1 cellular context compared by ENCODE assay signal in the genomic region with DNA sequence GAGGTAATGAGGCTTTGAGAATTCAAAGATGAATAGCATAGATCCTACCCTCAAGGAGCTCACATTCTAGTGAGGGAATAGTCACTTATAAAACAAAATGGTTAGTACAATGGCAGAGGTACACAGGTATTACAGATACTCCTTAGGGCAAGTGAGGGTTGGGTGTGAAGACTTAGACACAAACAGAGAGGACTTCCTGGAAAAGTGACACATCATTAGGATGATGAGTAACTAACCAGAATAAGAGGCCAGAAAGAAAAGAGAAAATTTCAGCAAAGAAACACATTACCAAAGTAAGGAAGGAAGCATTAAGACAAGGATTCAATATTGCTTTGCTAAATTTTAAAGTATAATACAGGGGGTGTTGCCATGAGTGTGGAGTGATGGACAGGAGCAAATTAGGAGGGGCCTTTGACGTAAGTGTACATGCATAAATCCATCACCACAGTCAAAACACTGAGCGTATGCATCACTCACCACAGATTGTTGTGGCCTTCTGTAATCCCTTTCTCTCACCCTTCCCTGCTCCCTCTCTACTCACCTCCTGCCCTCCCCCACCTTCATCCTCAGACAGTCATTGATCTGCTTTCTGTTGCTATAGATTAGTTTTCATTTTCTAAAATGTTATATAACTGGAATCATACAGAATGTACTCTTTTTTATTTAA.
TF ChIP-seq lines count a peak whose summit lies in the region.

No MANE protein-coding gene starts in this region.

TF ChIP-seq in K562, 482 proteins besides CTCF, POLR2A, EP300 and RAD21 (continued from another document and continues in another):
- TF ChIP-seq, protein P1, sequence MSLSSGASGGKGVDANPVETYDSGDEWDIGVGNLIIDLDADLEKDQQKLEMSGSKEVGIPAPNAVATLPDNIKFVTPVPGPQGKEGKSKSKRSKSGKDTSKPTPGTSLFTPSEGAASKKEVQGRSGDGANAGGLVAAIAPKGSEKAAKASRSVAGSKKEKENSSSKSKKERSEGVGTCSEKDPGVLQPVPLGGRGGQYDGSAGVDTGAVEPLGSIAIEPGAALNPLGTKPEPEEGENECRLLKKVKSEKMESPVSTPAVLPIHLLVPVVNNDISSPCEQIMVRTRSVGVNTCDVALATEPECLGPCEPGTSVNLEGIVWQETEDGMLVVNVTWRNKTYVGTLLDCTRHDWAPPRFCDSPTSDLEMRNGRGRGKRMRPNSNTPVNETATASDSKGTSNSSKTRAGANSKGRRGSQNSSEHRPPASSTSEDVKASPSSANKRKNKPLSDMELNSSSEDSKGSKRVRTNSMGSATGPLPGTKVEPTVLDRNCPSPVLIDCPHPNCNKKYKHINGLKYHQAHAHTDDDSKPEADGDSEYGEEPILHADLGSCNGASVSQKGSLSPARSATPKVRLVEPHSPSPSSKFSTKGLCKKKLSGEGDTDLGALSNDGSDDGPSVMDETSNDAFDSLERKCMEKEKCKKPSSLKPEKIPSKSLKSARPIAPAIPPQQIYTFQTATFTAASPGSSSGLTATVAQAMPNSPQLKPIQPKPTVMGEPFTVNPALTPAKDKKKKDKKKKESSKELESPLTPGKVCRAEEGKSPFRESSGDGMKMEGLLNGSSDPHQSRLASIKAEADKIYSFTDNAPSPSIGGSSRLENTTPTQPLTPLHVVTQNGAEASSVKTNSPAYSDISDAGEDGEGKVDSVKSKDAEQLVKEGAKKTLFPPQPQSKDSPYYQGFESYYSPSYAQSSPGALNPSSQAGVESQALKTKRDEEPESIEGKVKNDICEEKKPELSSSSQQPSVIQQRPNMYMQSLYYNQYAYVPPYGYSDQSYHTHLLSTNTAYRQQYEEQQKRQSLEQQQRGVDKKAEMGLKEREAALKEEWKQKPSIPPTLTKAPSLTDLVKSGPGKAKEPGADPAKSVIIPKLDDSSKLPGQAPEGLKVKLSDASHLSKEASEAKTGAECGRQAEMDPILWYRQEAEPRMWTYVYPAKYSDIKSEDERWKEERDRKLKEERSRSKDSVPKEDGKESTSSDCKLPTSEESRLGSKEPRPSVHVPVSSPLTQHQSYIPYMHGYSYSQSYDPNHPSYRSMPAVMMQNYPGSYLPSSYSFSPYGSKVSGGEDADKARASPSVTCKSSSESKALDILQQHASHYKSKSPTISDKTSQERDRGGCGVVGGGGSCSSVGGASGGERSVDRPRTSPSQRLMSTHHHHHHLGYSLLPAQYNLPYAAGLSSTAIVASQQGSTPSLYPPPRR (CRISPR knock-in tag; IDR thresholded peaks at IDR 0.05; ENCODE audit: borderline replicate concordance) = 0 out of 2 replicates have a peak, but pooled peaks have one; percentile 26
- no peak for TF ChIP-seq NR2F6 (CRISPR knock-in tag; IDR thresholded peaks at IDR 0.05)
- no peak for TF ChIP-seq ETS2 (tag; IDR thresholded peaks at IDR 0.05; ENCODE audit: borderline replicate concordance, poor library complexity, severe bottlenecking)
- TF ChIP-seq POLR3G (IDR thresholded peaks at IDR 0.05; ENCODE audit: extremely low read depth, insufficient read length, insufficient replicate concordance) = no peak
- TF ChIP-seq, protein P2, sequence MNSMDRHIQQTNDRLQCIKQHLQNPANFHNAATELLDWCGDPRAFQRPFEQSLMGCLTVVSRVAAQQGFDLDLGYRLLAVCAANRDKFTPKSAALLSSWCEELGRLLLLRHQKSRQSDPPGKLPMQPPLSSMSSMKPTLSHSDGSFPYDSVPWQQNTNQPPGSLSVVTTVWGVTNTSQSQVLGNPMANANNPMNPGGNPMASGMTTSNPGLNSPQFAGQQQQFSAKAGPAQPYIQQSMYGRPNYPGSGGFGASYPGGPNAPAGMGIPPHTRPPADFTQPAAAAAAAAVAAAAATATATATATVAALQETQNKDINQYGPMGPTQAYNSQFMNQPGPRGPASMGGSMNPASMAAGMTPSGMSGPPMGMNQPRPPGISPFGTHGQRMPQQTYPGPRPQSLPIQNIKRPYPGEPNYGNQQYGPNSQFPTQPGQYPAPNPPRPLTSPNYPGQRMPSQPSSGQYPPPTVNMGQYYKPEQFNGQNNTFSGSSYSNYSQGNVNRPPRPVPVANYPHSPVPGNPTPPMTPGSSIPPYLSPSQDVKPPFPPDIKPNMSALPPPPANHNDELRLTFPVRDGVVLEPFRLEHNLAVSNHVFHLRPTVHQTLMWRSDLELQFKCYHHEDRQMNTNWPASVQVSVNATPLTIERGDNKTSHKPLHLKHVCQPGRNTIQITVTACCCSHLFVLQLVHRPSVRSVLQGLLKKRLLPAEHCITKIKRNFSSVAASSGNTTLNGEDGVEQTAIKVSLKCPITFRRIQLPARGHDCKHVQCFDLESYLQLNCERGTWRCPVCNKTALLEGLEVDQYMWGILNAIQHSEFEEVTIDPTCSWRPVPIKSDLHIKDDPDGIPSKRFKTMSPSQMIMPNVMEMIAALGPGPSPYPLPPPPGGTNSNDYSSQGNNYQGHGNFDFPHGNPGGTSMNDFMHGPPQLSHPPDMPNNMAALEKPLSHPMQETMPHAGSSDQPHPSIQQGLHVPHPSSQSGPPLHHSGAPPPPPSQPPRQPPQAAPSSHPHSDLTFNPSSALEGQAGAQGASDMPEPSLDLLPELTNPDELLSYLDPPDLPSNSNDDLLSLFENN (IDR thresholded peaks at IDR 0.05; ENCODE audit: low read depth in 2 of 2, low read length in 2 of 2) = peak in 1 of 2 experiments; percentile 47; a peak in 1 of 4 replicates
- no peak for TF ChIP-seq RFX7 (CRISPR knock-in tag; IDR thresholded peaks at IDR 0.05)
- no peak for TF ChIP-seq ZNF79 (CRISPR knock-in tag; IDR thresholded peaks at IDR 0.05; ENCODE audit: low read depth)
- TF ChIP-seq NCOA2 (IDR thresholded peaks at IDR 0.05; ENCODE audit: partially characterized antibody in 2 of 2) = peak; percentile 55 to 73
- TF ChIP-seq, protein P3, sequence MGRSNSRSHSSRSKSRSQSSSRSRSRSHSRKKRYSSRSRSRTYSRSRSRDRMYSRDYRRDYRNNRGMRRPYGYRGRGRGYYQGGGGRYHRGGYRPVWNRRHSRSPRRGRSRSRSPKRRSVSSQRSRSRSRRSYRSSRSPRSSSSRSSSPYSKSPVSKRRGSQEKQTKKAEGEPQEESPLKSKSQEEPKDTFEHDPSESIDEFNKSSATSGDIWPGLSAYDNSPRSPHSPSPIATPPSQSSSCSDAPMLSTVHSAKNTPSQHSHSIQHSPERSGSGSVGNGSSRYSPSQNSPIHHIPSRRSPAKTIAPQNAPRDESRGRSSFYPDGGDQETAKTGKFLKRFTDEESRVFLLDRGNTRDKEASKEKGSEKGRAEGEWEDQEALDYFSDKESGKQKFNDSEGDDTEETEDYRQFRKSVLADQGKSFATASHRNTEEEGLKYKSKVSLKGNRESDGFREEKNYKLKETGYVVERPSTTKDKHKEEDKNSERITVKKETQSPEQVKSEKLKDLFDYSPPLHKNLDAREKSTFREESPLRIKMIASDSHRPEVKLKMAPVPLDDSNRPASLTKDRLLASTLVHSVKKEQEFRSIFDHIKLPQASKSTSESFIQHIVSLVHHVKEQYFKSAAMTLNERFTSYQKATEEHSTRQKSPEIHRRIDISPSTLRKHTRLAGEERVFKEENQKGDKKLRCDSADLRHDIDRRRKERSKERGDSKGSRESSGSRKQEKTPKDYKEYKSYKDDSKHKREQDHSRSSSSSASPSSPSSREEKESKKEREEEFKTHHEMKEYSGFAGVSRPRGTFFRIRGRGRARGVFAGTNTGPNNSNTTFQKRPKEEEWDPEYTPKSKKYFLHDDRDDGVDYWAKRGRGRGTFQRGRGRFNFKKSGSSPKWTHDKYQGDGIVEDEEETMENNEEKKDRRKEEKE (IDR thresholded peaks at IDR 0.05; ENCODE audit: borderline replicate concordance in 1 of 2, control insufficient read depth in 1 of 2, low read depth in 2 of 2, low read length in 1 of 2) = no peak
- TF ChIP-seq KLF13 (tag; IDR thresholded peaks at IDR 0.05; ENCODE audit: borderline replicate concordance, low read depth) = no peak
- no peak for TF ChIP-seq NFIX (CRISPR knock-in tag; IDR thresholded peaks at IDR 0.05; ENCODE audit: low read depth)
- TF ChIP-seq, protein P4, sequence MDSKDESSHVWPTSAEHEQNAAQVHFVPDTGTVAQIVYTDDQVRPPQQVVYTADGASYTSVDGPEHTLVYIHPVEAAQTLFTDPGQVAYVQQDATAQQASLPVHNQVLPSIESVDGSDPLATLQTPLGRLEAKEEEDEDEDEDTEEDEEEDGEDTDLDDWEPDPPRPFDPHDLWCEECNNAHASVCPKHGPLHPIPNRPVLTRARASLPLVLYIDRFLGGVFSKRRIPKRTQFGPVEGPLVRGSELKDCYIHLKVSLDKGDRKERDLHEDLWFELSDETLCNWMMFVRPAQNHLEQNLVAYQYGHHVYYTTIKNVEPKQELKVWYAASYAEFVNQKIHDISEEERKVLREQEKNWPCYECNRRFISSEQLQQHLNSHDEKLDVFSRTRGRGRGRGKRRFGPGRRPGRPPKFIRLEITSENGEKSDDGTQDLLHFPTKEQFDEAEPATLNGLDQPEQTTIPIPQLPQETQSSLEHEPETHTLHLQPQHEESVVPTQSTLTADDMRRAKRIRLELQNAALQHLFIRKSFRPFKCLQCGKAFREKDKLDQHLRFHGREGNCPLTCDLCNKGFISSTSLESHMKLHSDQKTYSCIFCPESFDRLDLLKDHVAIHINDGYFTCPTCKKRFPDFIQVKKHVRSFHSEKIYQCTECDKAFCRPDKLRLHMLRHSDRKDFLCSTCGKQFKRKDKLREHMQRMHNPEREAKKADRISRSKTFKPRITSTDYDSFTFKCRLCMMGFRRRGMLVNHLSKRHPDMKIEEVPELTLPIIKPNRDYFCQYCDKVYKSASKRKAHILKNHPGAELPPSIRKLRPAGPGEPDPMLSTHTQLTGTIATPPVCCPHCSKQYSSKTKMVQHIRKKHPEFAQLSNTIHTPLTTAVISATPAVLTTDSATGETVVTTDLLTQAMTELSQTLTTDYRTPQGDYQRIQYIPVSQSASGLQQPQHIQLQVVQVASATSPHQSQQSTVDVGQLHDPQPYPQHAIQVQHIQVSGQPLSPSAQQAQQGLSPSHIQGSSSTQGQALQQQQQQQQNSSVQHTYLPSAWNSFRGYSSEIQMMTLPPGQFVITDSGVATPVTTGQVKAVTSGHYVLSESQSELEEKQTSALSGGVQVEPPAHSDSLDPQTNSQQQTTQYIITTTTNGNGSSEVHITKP (IDR thresholded peaks at IDR 0.05; ENCODE audit: partially characterized antibody) = no peak
- no peak for TF ChIP-seq ESRRB (CRISPR knock-in tag; IDR thresholded peaks at IDR 0.05; ENCODE audit: borderline replicate concordance)
- TF ChIP-seq MYBL2 (IDR thresholded peaks at IDR 0.05; ENCODE audit: low read depth) = no peak
- no peak for TF ChIP-seq MYBL2 (CRISPR knock-in tag; IDR thresholded peaks at IDR 0.05; ENCODE audit: borderline replicate concordance)
- TF ChIP-seq, protein P5, sequence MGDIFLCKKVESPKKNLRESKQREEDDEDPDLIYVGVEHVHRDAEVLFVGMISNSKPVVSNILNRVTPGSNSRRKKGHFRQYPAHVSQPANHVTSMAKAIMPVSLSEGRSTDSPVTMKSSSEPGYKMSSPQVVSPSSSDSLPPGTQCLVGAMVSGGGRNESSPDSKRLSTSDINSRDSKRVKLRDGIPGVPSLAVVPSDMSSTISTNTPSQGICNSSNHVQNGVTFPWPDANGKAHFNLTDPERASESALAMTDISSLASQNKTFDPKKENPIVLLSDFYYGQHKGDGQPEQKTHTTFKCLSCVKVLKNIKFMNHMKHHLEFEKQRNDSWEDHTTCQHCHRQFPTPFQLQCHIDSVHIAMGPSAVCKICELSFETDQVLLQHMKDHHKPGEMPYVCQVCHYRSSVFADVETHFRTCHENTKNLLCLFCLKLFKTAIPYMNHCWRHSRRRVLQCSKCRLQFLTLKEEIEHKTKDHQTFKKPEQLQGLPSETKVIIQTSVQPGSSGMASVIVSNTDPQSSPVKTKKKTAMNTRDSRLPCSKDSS (IDR thresholded peaks at IDR 0.05; ENCODE audit: low read depth, partially characterized antibody) = no peak
- no peak for TF ChIP-seq RFX5 (IDR thresholded peaks at IDR 0.05; ENCODE audit: low read depth, low read length)
- no peak for TF ChIP-seq HNRNPUL1 (IDR thresholded peaks at IDR 0.05; ENCODE audit: low read length)
- no peak for TF ChIP-seq STAG1 (CRISPR knock-in tag; IDR thresholded peaks at IDR 0.05; ENCODE audit: borderline replicate concordance)
- peak; percentile 70 for TF ChIP-seq TCF3 (CRISPR knock-in tag; IDR thresholded peaks at IDR 0.05)
- TF ChIP-seq BCOR (IDR thresholded peaks at IDR 0.05) = no peak
- no peak for TF ChIP-seq ZNF584 (CRISPR knock-in tag; IDR thresholded peaks at IDR 0.05; ENCODE audit: low read depth)
- TF ChIP-seq BMI1 (IDR thresholded peaks at IDR 0.05; ENCODE audit: low read length) = no peak
- no peak for TF ChIP-seq NCOA4 (IDR thresholded peaks at IDR 0.05; ENCODE audit: partially characterized antibody)
- TF ChIP-seq TCF7 (IDR thresholded peaks at IDR 0.05; ENCODE audit: borderline replicate concordance) = no peak
- TF ChIP-seq RFX1 (IDR thresholded peaks at IDR 0.05) = peak; percentile 67
- TF ChIP-seq ZC3H8 (IDR thresholded peaks at IDR 0.05) = peak; percentile 77; the same call in 1 of the 2 replicates
- TF ChIP-seq, protein P6, sequence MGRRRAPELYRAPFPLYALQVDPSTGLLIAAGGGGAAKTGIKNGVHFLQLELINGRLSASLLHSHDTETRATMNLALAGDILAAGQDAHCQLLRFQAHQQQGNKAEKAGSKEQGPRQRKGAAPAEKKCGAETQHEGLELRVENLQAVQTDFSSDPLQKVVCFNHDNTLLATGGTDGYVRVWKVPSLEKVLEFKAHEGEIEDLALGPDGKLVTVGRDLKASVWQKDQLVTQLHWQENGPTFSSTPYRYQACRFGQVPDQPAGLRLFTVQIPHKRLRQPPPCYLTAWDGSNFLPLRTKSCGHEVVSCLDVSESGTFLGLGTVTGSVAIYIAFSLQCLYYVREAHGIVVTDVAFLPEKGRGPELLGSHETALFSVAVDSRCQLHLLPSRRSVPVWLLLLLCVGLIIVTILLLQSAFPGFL (CRISPR knock-in tag; IDR thresholded peaks at IDR 0.05) = no peak
- peak; percentile 91 for TF ChIP-seq ATF7 (IDR thresholded peaks at IDR 0.05)
- no peak for TF ChIP-seq ETV5 (CRISPR knock-in tag; IDR thresholded peaks at IDR 0.05; ENCODE audit: low read depth)
- no peak for TF ChIP-seq KDM4B (IDR thresholded peaks at IDR 0.05; ENCODE audit: borderline replicate concordance in 2 of 2, low read depth in 1 of 2)
- TF ChIP-seq, protein P7, sequence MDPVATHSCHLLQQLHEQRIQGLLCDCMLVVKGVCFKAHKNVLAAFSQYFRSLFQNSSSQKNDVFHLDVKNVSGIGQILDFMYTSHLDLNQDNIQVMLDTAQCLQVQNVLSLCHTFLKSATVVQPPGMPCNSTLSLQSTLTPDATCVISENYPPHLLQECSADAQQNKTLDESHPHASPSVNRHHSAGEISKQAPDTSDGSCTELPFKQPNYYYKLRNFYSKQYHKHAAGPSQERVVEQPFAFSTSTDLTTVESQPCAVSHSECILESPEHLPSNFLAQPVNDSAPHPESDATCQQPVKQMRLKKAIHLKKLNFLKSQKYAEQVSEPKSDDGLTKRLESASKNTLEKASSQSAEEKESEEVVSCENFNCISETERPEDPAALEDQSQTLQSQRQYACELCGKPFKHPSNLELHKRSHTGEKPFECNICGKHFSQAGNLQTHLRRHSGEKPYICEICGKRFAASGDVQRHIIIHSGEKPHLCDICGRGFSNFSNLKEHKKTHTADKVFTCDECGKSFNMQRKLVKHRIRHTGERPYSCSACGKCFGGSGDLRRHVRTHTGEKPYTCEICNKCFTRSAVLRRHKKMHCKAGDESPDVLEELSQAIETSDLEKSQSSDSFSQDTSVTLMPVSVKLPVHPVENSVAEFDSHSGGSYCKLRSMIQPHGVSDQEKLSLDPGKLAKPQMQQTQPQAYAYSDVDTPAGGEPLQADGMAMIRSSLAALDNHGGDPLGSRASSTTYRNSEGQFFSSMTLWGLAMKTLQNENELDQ (CRISPR knock-in tag; IDR thresholded peaks at IDR 0.05; ENCODE audit: borderline replicate concordance) = no peak
- TF ChIP-seq, protein P8, sequence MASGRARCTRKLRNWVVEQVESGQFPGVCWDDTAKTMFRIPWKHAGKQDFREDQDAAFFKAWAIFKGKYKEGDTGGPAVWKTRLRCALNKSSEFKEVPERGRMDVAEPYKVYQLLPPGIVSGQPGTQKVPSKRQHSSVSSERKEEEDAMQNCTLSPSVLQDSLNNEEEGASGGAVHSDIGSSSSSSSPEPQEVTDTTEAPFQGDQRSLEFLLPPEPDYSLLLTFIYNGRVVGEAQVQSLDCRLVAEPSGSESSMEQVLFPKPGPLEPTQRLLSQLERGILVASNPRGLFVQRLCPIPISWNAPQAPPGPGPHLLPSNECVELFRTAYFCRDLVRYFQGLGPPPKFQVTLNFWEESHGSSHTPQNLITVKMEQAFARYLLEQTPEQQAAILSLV (tag; IDR thresholded peaks at IDR 0.05) = no peak
